ENCODE assay signal across 9 cellular contexts in the genomic region with DNA sequence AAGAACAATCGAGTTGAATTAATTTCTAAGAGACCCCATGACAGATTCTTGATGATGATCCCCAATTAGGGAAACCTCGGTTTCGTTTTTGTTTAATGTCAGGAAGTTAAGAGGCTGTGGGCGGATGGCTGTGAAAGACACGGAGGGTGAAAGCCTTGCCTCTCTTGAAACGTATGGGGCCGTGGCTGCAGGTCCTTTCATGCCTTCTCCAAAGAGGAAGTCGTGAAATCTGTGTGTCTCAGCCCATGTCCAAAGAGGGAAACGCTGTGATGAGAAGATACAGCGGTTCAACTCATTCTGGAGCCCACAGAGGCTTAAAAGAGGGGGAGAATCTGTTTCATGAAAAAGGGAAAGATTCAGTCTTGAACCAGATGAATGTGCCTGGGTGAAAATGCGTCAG. TPM values are rescaled to one million over a fixed set of nuclear protein-coding genes. Genes with fewer than 3 reads are reported as not detected.
A peak's percentile ranks its signal among the peaks of the same experiment; 100 is the strongest.
DNase-seq lines count a peak whose midpoint lies in the region; ATAC-seq, FAIRE-seq and TF ChIP-seq lines count a peak whose summit lies in the region.
"Had no signal": no experiment of that assay in that cellular context is flagged by ENCODE, and none has a peak within 500 bp of the region (broad histone marks: within the 10 kb centered on the region; RNA-seq: fewer than 3 reads in every experiment).

No MANE protein-coding gene starts in this region.

- no peaks in the 10 kb centered on the region for H3K27me3 ChIP-seq in MG63
- no peaks in the 10 kb centered on the region for H3K27me3 ChIP-seq in WERI-Rb-1 (ENCODE audit: insufficient read depth, low read depth, severe bottlenecking)
- H3K27me3 ChIP-seq: body of pancreas had no signal

- no peak for TF ChIP-seq CTCF in WERI-Rb-1 (IDR thresholded peaks at IDR 0.05; ENCODE audit: low read depth, low read length)

- DNase-seq in MG63, result no peak
- DNase-seq in activated T-helper 1 cell treated with Interleukin-2 at 50 U/mL for 16 hours (ENCODE audit: low read depth), result peak; percentile 12
- DNase-seq in activated CD4-positive, CD25-positive, alpha-beta regulatory T cell treated with anti-CD3 and anti-CD28 coated beads, Interleukin-2, amount 50 U/mL, for 72 hours, result no peak
- DNase-seq in WERI-Rb-1, result no peak
- DNase-seq in frontal cortex (ENCODE audit: low spot score in 2 of 2), result no peak

- no peak for FAIRE-seq in frontal cortex (lab: Jason Lieb, UNC)

- H3K36me3 ChIP-seq in MG63, result no peaks in the 10 kb centered on the region
- H3K36me3 ChIP-seq in WERI-Rb-1, result no peaks in the 10 kb centered on the region

- no peaks in the 10 kb centered on the region for H3K9me3 ChIP-seq in MG63
- H3K9me3 ChIP-seq in WERI-Rb-1 (ENCODE audit: severe bottlenecking), result no peaks in the 10 kb centered on the region
- H3K9me3 ChIP-seq: body of pancreas had no signal

- H3K27ac ChIP-seq in skin epidermis (peak overlapping the region in 17 of 21 experiments; percentile 4 to 96 (median 55)), WERI-Rb-1 (no peak overlapping the region)

- H3K4me3 ChIP-seq in MG63 (peak overlapping the region; percentile 7; the same call in 1 of the 2 replicates), skin epidermis (peak overlapping the region in 1 of 7 experiments; percentile 6), WERI-Rb-1 (ENCODE audit: low read depth, low read length) (no peak overlapping the region)
- H3K4me3 ChIP-seq: body of pancreas had no signal

- ATAC-seq in GM19395 (IDR thresholded peaks at IDR 0.05; ENCODE audit: unreplicated experiment) (peak; percentile 70), GM18858 (IDR thresholded peaks at IDR 0.05; ENCODE audit: unreplicated experiment) (no peak)
- ATAC-seq: body of pancreas had no signal

RNA-seq across cellular contexts. Expression of a gene that starts 51.4 kb away (rescaled TPM):
- not detected in 2 replicates for total RNA-seq in MG63 (2014; rRNA removed; shearing (Covaris generic); ENCODE audit: low replicate concordance)
- 0.41 TPM for total RNA-seq in frontal cortex
